ENCODE assay signal across 10 cellular contexts in genomic region chr10:50988792-50989191, GRCh38.
DNase-seq lines count a peak whose midpoint lies in the region; ATAC-seq and TF ChIP-seq lines count a peak whose summit lies in the region.
"Had no signal": no experiment of that assay in that cellular context is flagged by ENCODE, and none has a peak within 500 bp of the region (broad histone marks: within the 10 kb centered on the region; RNA-seq: fewer than 3 reads in every experiment).

No MANE protein-coding gene starts in this region.

- no peaks in the 10 kb centered on the region for H3K36me3 Mint-ChIP-seq in endothelial cell (ENCODE audit: low read depth, unreplicated experiment)
- H3K36me3 Mint-ChIP-seq in progenitor cell of endocrine pancreas (ENCODE audit: insufficient read depth) = no peaks in the 10 kb centered on the region

- H3K27me3 Mint-ChIP-seq in endothelial cell (ENCODE audit: unreplicated experiment) (peaks cover 7% of the 10 kb centered on the region), progenitor cell of endocrine pancreas (peaks cover 17% of the 10 kb centered on the region)

- peak; percentile 13 for DNase-seq in EL
- DNase-seq in LoVo (ENCODE audit: low spot score) = peak; percentile 31
- no peak for DNase-seq in endothelial cell (ENCODE audit: low spot score)
- no peak for DNase-seq in progenitor cell of endocrine pancreas (ENCODE audit: low spot score, unreplicated experiment)
- DNase-seq in left lobe of liver (ENCODE audit: low spot score) = no peak
- DNase-seq in T1000 (lab: John Stamatoyannopoulos, UW) = no peak
- DNase-seq: activated CD8-positive, alpha-beta memory T cell treated with anti-CD3 and anti-CD28 coated beads, Interleukin-2, amount 50 U/mL, for 4 hours; NCI-H2029 treated with DMSO at 0.1 percent for 48 hours had no signal

- H3K4me1 Mint-ChIP-seq in endothelial cell (ENCODE audit: unreplicated experiment) (peaks cover 15% of the 10 kb centered on the region), progenitor cell of endocrine pancreas (ENCODE audit: low read depth) (peaks cover 17% of the 10 kb centered on the region)

- no peak overlapping the region for H3K27ac Mint-ChIP-seq in endothelial cell (ENCODE audit: unreplicated experiment)
- no peak overlapping the region for H3K27ac Mint-ChIP-seq in progenitor cell of endocrine pancreas

- H3K9me3 Mint-ChIP-seq in endothelial cell (ENCODE audit: unreplicated experiment) (no peaks in the 10 kb centered on the region), progenitor cell of endocrine pancreas (ENCODE audit: low read depth) (no peaks in the 10 kb centered on the region)

- H3K4me3 Mint-ChIP-seq in endothelial cell (ENCODE audit: unreplicated experiment) = no peak overlapping the region
- H3K4me3 Mint-ChIP-seq in progenitor cell of endocrine pancreas (ENCODE audit: low read depth) = no peak overlapping the region

- ATAC-seq in left lobe of liver = no peak
- no peak for ATAC-seq in HG03045 (IDR thresholded peaks at IDR 0.05; ENCODE audit: unreplicated experiment)
- ATAC-seq in GM19023 (IDR thresholded peaks at IDR 0.05; ENCODE audit: unreplicated experiment) = no peak

- TF ChIP-seq CTCF in endothelial cell (IDR thresholded peaks at IDR 0.05; ENCODE audit: unreplicated experiment) = peak; percentile 45
- TF ChIP-seq CTCF in progenitor cell of endocrine pancreas (IDR thresholded peaks at IDR 0.05; ENCODE audit: unreplicated experiment) = peak; percentile 59

Comparison
In these comparisons a context has a peak if more than half of its experiments do, and no peak if none do; other contexts are left out.
1. DNase-seq: peak in EL (single experiment) and LoVo (single experiment); none in endothelial cell (single experiment), progenitor cell of endocrine pancreas (single experiment), left lobe of liver (single experiment) and T1000 (single experiment).